8 cellular contexts compared by ENCODE assay signal in genomic region chr2:200811336-200812121, GRCh38. TPM values are rescaled to one million over a fixed set of nuclear protein-coding genes. Genes with fewer than 3 reads are reported as not detected.
DNase-seq lines count a peak whose midpoint lies in the region; ATAC-seq, FAIRE-seq and TF ChIP-seq lines count a peak whose summit lies in the region.

Gene BZW1 (plus strand): TSS chr2:200811910. CDS start chr2:200813218, 1,308 bp downstream.

- no peaks in the 10 kb centered on the region for H4K20me1 ChIP-seq in OCI-LY1 (ENCODE audit: insufficient read depth, low read length)

- WGBS in HUES64: under 1% methylated on average over 66 of the region's 74 CpGs

- no peaks in the 10 kb centered on the region for H3F3A ChIP-seq in OCI-LY1 (ENCODE audit: insufficient read depth, low read length)

- DNase-seq in Calu3: peak; percentile 97
- DNase-seq in activated CD8-positive, alpha-beta memory T cell treated with anti-CD3 and anti-CD28 coated beads, Interleukin-2, amount 50 U/mL, for 4 hours: peak; percentile 98
- peak; percentile 90 to 94 for DNase-seq in mesothelial cell of epicardium (ENCODE audit: low spot score in 2 of 2, unreplicated experiment in 2 of 2)
- DNase-seq in stimulated activated CD8-positive, alpha-beta memory T cell treated with anti-CD3 and anti-CD28 coated beads, Interleukin-15, amount 100 ng/mL, for 48 hours (ENCODE audit: low read depth in 2 of 2): peak; percentile 90 to 92

- ATAC-seq in GM21447 (IDR thresholded peaks at IDR 0.05; ENCODE audit: unreplicated experiment): peak; percentile 78

- H3K36me3 ChIP-seq in HUES64 (ENCODE audit: insufficient read depth, low read length) (peaks cover 36% of the 10 kb centered on the region), OCI-LY1 (ENCODE audit: insufficient read depth, low read length) (peaks cover 36% of the 10 kb centered on the region)

- H3K36me3 Mint-ChIP-seq in Calu3 (ENCODE audit: insufficient read depth, unreplicated experiment) (peaks cover 67% of the 10 kb centered on the region), mesothelial cell of epicardium (peaks cover 20% of the 10 kb centered on the region)

- FAIRE-seq in endometrium (lab: Jason Lieb, UNC): peak; percentile 46

- peaks cover 38% of the 10 kb centered on the region for H3K4me1 Mint-ChIP-seq in Calu3 (ENCODE audit: low read depth, unreplicated experiment)
- peaks cover 25% of the 10 kb centered on the region for H3K4me1 Mint-ChIP-seq in mesothelial cell of epicardium

- H3K27ac Mint-ChIP-seq in Calu3 (ENCODE audit: unreplicated experiment) (peak within 1 kb of the TSS; percentile 85), mesothelial cell of epicardium (peak within 1 kb of the TSS; percentile 98)

- H3K9me3 Mint-ChIP-seq in Calu3 (ENCODE audit: low read depth, unreplicated experiment) (no peaks in the 10 kb centered on the region), mesothelial cell of epicardium (no peaks in the 10 kb centered on the region)

- H3K9me3 ChIP-seq in HUES64 (ENCODE audit: insufficient read depth, low read depth, low read length): no peaks in the 10 kb centered on the region
- H3K9me3 ChIP-seq in OCI-LY1 (ENCODE audit: low read length): no peaks in the 10 kb centered on the region

- CTCF ChIA-PET in Calu3 (lab: Charles Lee): interaction anchor here (0.9 to 1.4 kb wide), 2 partner anchors 55 to 98 kb away, joined by 3 to 6 read pairs; no protein-coding TSS in a partner anchor

- H3K27ac ChIP-seq in HUES64 (ENCODE audit: low read depth, low read length): peak within 1 kb of the TSS; percentile 99
- H3K27ac ChIP-seq in OCI-LY1 (ENCODE audit: low read depth, low read length, poor library complexity, severe bottlenecking): peak within 1 kb of the TSS; percentile 78

- no TSS peak for BruUV-seq in Calu3 (replicated peaks; lab: Mats Ljungman, UMichigan)

- TF ChIP-seq CTCF in Calu3 (IDR thresholded peaks at IDR 0.05; ENCODE audit: unreplicated experiment): no peak
- TF ChIP-seq CTCF in OCI-LY1 (IDR thresholded peaks at IDR 0.05; ENCODE audit: low read length): no peak
- TF ChIP-seq CTCF in mesothelial cell of epicardium (IDR thresholded peaks at IDR 0.05; ENCODE audit: unreplicated experiment): no peak

- peak within 1 kb of the TSS; percentile 50 for H2AFZ ChIP-seq in OCI-LY1 (ENCODE audit: low read length)

- H3K9me2 ChIP-seq in OCI-LY1 (ENCODE audit: low read depth, low read length): no peaks in the 10 kb centered on the region

- H3K4me1 ChIP-seq in HUES64 (ENCODE audit: insufficient read depth, low read length) (peaks cover 17% of the 10 kb centered on the region), OCI-LY1 (ENCODE audit: insufficient read depth, low read length, severe bottlenecking) (peaks cover 26% of the 10 kb centered on the region)

- H3K4me3 ChIP-seq in HUES64 (ENCODE audit: low read length) (peak within 1 kb of the TSS; percentile 75), OCI-LY1 (ENCODE audit: low read depth, low read length, poor library complexity, severe bottlenecking) (peak within 1 kb of the TSS; percentile 79)

- peak within 1 kb of the TSS; percentile 100 for H3K4me2 ChIP-seq in OCI-LY1 (ENCODE audit: low read length)

- H3K27me3 Mint-ChIP-seq in Calu3 (ENCODE audit: unreplicated experiment) (no peaks in the 10 kb centered on the region), mesothelial cell of epicardium (ENCODE audit: low read depth) (no peaks in the 10 kb centered on the region)

- intact Hi-C loops in Calu3 (cut with micrococcal nuclease; ENCODE audit: unreplicated experiment): loop anchor here (1.0 to 5.0 kb wide), 4 partner anchors 49 to 98 kb away; partner anchors contain the start of gene CLK1

- H3K27me3 ChIP-seq in HUES64 (ENCODE audit: insufficient read depth, low read length) (no peaks in the 10 kb centered on the region), OCI-LY1 (ENCODE audit: insufficient read depth, low read length) (no peaks in the 10 kb centered on the region)

- H3K79me2 ChIP-seq in OCI-LY1 (ENCODE audit: insufficient read depth, low read length): peaks cover 30% of the 10 kb centered on the region

- H3K9ac ChIP-seq in HUES64 (ENCODE audit: low read depth, low read length): peak within 1 kb of the TSS; percentile 100
- peak within 1 kb of the TSS; percentile 81 for H3K9ac ChIP-seq in OCI-LY1 (ENCODE audit: low read length)

- H3K4me3 Mint-ChIP-seq in Calu3 (ENCODE audit: low read depth, unreplicated experiment) (peak within 1 kb of the TSS; percentile 96), mesothelial cell of epicardium (peak within 1 kb of the TSS; percentile 92)

RNA-seq across cellular contexts. Expression of gene BZW1, which starts in this region (rescaled TPM):
- total RNA-seq in Calu3 (2022) (240 and 254 TPM in 2 replicates), mesothelial cell of epicardium (207 to 233 TPM (median 209 TPM) in 3 replicates)
- polyA plus RNA-seq in HUES64 (2013, experiment 1 of 2): 296 TPM
- polyA plus RNA-seq in HUES64 (2013, experiment 2 of 2): 259 TPM

Comparison
In these comparisons a context has a peak if more than half of its experiments do, and no peak if none do; other contexts are left out.
1. Peak in every context shown above with its lines: DNase-seq, ATAC-seq, H3K4me3 ChIP-seq and H3K27ac ChIP-seq.